Comparison of ENCODE assay signal across 3 cellular contexts in genomic region chr2:15738965-15739364, GRCh38.
"Had no signal": no experiment of that assay in that cellular context is flagged by ENCODE, and none has a peak within 500 bp of the region (broad histone marks: within the 10 kb centered on the region; RNA-seq: fewer than 3 reads in every experiment).

No MANE protein-coding gene starts in this region.

- ATAC-seq: GM12878 had no signal

- DNase-seq: GDM1, GF-D8 had no signal

- H3K4me3 ChIP-seq: GM12878 had no signal
